18 cellular contexts compared by ENCODE assay signal in genomic region chr9:32875242-32875641, GRCh38.
"Had no signal": no experiment of that assay in that cellular context is flagged by ENCODE, and none has a peak within 500 bp of the region (broad histone marks: within the 10 kb centered on the region; RNA-seq: fewer than 3 reads in every experiment).

No MANE protein-coding gene starts in this region.

- H3K36me3 Mint-ChIP-seq: activated CD8-positive, alpha-beta memory T cell treated with anti-CD3 and anti-CD28 coated beads, Interleukin-2, amount 10 ng/mL, durations not matched to agents 7 days and 5 days had no signal

- H3K27me3 Mint-ChIP-seq: activated CD4-positive, alpha-beta memory T cell treated with anti-CD3 and anti-CD28 coated beads, Interleukin-2, amount 10 ng/mL, durations not matched to agents 7 days and 5 days; activated CD8-positive, alpha-beta memory T cell treated with anti-CD3 and anti-CD28 coated beads, Interleukin-2, amount 10 ng/mL, durations not matched to agents 7 days and 5 days had no signal

- H3K27me3 ChIP-seq: body of pancreas, colonic mucosa, gastrocnemius medialis, left lung, right atrium auricular region, tibial artery, uterus had no signal

- H3K9me3 Mint-ChIP-seq: activated B cell treated with CpG ODN at 0.5 μM for 24 hours; activated CD4-positive, alpha-beta memory T cell treated with anti-CD3 and anti-CD28 coated beads, Interleukin-2, amount 10 ng/mL, durations not matched to agents 7 days and 5 days; activated naive CD4-positive, alpha-beta T cell treated with anti-CD3 and anti-CD28 coated beads for 36 hours; central memory CD8-positive, alpha-beta T cell; T-helper 2 cell treated with Interferon-gamma antibody and Interleukin-4, amounts not matched to agents 5 μg/mL and 100 μg/mL, for 36 hours had no signal

- ATAC-seq: activated CD8-positive, alpha-beta memory T cell treated with anti-CD3 and anti-CD28 coated beads, Interleukin-2, amount 10 ng/mL, durations not matched to agents 7 days and 5 days; body of pancreas; left lung; stimulated activated naive CD8-positive, alpha-beta T cell treated with anti-CD3 and anti-CD28 coated beads, Interleukin-15, Interleukin-2, amounts not matched to agents 100 U/mL and 50 U/mL, for 24 hours had no signal

- H3K4me1 Mint-ChIP-seq: activated CD4-positive, alpha-beta memory T cell treated with anti-CD3 and anti-CD28 coated beads, Interleukin-2, amount 10 ng/mL, durations not matched to agents 7 days and 5 days; central memory CD8-positive, alpha-beta T cell had no signal

- H3K36me3 ChIP-seq: colonic mucosa, gastrocnemius medialis, left lung, right atrium auricular region, tibial artery, uterus had no signal

- H3K4me3 Mint-ChIP-seq: activated B cell treated with CpG ODN at 0.5 μM for 24 hours; activated CD4-positive, alpha-beta memory T cell treated with anti-CD3 and anti-CD28 coated beads, Interleukin-2, amount 10 ng/mL, durations not matched to agents 7 days and 5 days; activated CD8-positive, alpha-beta memory T cell treated with anti-CD3 and anti-CD28 coated beads, Interleukin-2, amount 10 ng/mL, durations not matched to agents 7 days and 5 days; activated naive CD4-positive, alpha-beta T cell treated with anti-CD3 and anti-CD28 coated beads for 36 hours; central memory CD8-positive, alpha-beta T cell; T-helper 2 cell treated with Interferon-gamma antibody and Interleukin-4, amounts not matched to agents 5 μg/mL and 100 μg/mL, for 36 hours had no signal

- H3K4me3 ChIP-seq: body of pancreas, colonic mucosa, gastrocnemius medialis, left lung, right atrium auricular region, tibial artery, uterus had no signal

- DNase-seq: activated B cell treated with CpG ODN at 0.5 μM for 24 hours; activated CD4-positive, alpha-beta memory T cell treated with anti-CD3 and anti-CD28 coated beads, Interleukin-2, amount 10 ng/mL, durations not matched to agents 7 days and 5 days; activated CD4-positive, alpha-beta T cell treated with anti-CD3 and anti-CD28 coated beads for 4 hours; activated CD8-positive, alpha-beta memory T cell treated with anti-CD3 and anti-CD28 coated beads, Interleukin-2, amount 10 ng/mL, durations not matched to agents 7 days and 5 days; activated naive CD4-positive, alpha-beta T cell treated with anti-CD3 and anti-CD28 coated beads for 36 hours; body of pancreas; colonic mucosa; erythroblast; gastrocnemius medialis; head of caudate nucleus; left lung; stimulated activated naive CD8-positive, alpha-beta T cell treated with anti-CD3 and anti-CD28 coated beads, Interleukin-15, Interleukin-2, amounts not matched to agents 100 U/mL and 50 U/mL, for 24 hours; substantia nigra; tibial artery; uterus had no signal

- H3K27ac ChIP-seq: body of pancreas, colonic mucosa, left lung, right atrium auricular region, tibial artery, uterus had no signal

- H3K9me3 ChIP-seq: body of pancreas, colonic mucosa, gastrocnemius medialis, left lung, right atrium auricular region, tibial artery, uterus had no signal

- H3K4me1 ChIP-seq: body of pancreas, colonic mucosa, left lung, right atrium auricular region, uterus had no signal
